ENCODE assay signal across 20 cellular contexts in genomic region chr10:131915990-131916766, GRCh38. TPM values are rescaled to one million over a fixed set of nuclear protein-coding genes. Genes with fewer than 3 reads are reported as not detected.
DNase-seq lines count a peak whose midpoint lies in the region; ATAC-seq and TF ChIP-seq lines count a peak whose summit lies in the region.
"Had no signal": no experiment of that assay in that cellular context is flagged by ENCODE, and none has a peak within 500 bp of the region (broad histone marks: within the 10 kb centered on the region; RNA-seq: fewer than 3 reads in every experiment).

No MANE protein-coding gene starts in this region.

- peaks cover 0 to 5% (median 0%) of the 10 kb centered on the region in 3 donors for H3K36me3 ChIP-seq in Peyer's patch
- peaks cover 0 to 11% (median 0%) of the 10 kb centered on the region in 3 donors for H3K36me3 ChIP-seq in tibial nerve

- H3K27me3 ChIP-seq in Peyer's patch = no peaks in the 10 kb centered on the region
- no peaks in the 10 kb centered on the region for H3K27me3 ChIP-seq in tibial nerve

- no peak for TF ChIP-seq CTCF in Peyer's patch (IDR thresholded peaks at IDR 0.05)
- no peak for TF ChIP-seq CTCF in tibial nerve (IDR thresholded peaks at IDR 0.05)

- no peak overlapping the region for H3K4me3 Mint-ChIP-seq in activated naive CD4-positive, alpha-beta T cell treated with anti-CD3 and anti-CD28 coated beads for 36 hours
- H3K4me3 Mint-ChIP-seq: activated naive CD8-positive, alpha-beta T cell treated with anti-CD3 and anti-CD28 coated beads, Interleukin-2, amount 10 ng/mL, durations not matched to agents 7 days and 5 days had no signal

- H3K4me1 ChIP-seq in Peyer's patch (no peaks in the 10 kb centered on the region), tibial nerve (peaks cover 0 to 32% (median under 1%) of the 10 kb centered on the region in 4 donors)

- H3K27ac ChIP-seq in Peyer's patch (no peak overlapping the region), tibial nerve (no peak overlapping the region)
- H3K27ac ChIP-seq: thoracic aorta had no signal

- no peak overlapping the region for H3K4me3 ChIP-seq in Peyer's patch
- no peak overlapping the region for H3K4me3 ChIP-seq in tibial nerve
- H3K4me3 ChIP-seq: lung, thoracic aorta had no signal

- peak; percentile 3 for DNase-seq in activated naive CD4-positive, alpha-beta T cell treated with anti-CD3 and anti-CD28 coated beads for 36 hours
- no peak for DNase-seq in activated naive CD4-positive, alpha-beta T cell treated with Interleukin-2 at 50 U/mL for 16 hours
- DNase-seq in Peyer's patch (peak in 2 of 3 donors; percentile 15 to 36), erythroblast (lab: John Stamatoyannopoulos, UW) (peak; percentile 59 to 71), tibial nerve (ENCODE audit: low spot score in 2 of 2) (no peak)
- DNase-seq in stimulated activated CD8-positive, alpha-beta memory T cell treated with anti-CD3 and anti-CD28 coated beads, Interleukin-4, amount 100 ng/mL, for 48 hours = peak; percentile 22
- DNase-seq: activated naive CD8-positive, alpha-beta T cell treated with anti-CD3 and anti-CD28 coated beads, Interleukin-2, amount 10 ng/mL, durations not matched to agents 7 days and 5 days; EL; H7; Kasumi-1; kidney glomerular epithelial cell; NCI-H187 treated with DMSO at 0.1 percent for 48 hours; NCI-H526 treated with DMSO at 0.1 percent for 48 hours; RPMI8226; SK-N-SH; T-helper 2 cell had no signal

- TF ChIP-seq EP300 in tibial nerve (IDR thresholded peaks at IDR 0.05) = no peak

- H3K9me3 ChIP-seq in Peyer's patch (no peaks in the 10 kb centered on the region), tibial nerve (no peaks in the 10 kb centered on the region)
- H3K9me3 ChIP-seq: SK-N-SH, thoracic aorta had no signal

- peak overlapping the region; percentile 67 for H3K27ac Mint-ChIP-seq in activated naive CD4-positive, alpha-beta T cell treated with anti-CD3 and anti-CD28 coated beads for 36 hours
- H3K27ac Mint-ChIP-seq: activated naive CD8-positive, alpha-beta T cell treated with anti-CD3 and anti-CD28 coated beads, Interleukin-2, amount 10 ng/mL, durations not matched to agents 7 days and 5 days had no signal

- WGBS in tibial nerve, 2 donors = 93% methylated on average over 19 of the region's 19 CpGs

- H3K27me3 Mint-ChIP-seq in activated naive CD4-positive, alpha-beta T cell treated with anti-CD3 and anti-CD28 coated beads for 36 hours (ENCODE audit: low read depth) = no peaks in the 10 kb centered on the region
- H3K27me3 Mint-ChIP-seq: activated naive CD8-positive, alpha-beta T cell treated with anti-CD3 and anti-CD28 coated beads, Interleukin-2, amount 10 ng/mL, durations not matched to agents 7 days and 5 days had no signal

- ATAC-seq in GM21423 (IDR thresholded peaks at IDR 0.05; ENCODE audit: unreplicated experiment) (no peak), GM19397 (IDR thresholded peaks at IDR 0.05; ENCODE audit: unreplicated experiment) (no peak)

- CTCF ChIA-PET in activated naive CD4-positive, alpha-beta T cell treated with anti-CD3 and anti-CD28 coated beads for 36 hours (lab: Charles Lee) = no interaction called here

- intact Hi-C loops in activated naive CD4-positive, alpha-beta T cell treated with anti-CD3 and anti-CD28 coated beads for 36 hours (cut with micrococcal nuclease) = no loop called here

- peaks cover 50% of the 10 kb centered on the region for H3K36me3 Mint-ChIP-seq in activated naive CD4-positive, alpha-beta T cell treated with anti-CD3 and anti-CD28 coated beads for 36 hours (ENCODE audit: low read depth)

- peaks cover 33% of the 10 kb centered on the region for H3K9me3 Mint-ChIP-seq in activated naive CD4-positive, alpha-beta T cell treated with anti-CD3 and anti-CD28 coated beads for 36 hours

- peaks cover 78% of the 10 kb centered on the region for H3K4me1 Mint-ChIP-seq in activated naive CD4-positive, alpha-beta T cell treated with anti-CD3 and anti-CD28 coated beads for 36 hours (ENCODE audit: low read depth)

- TF ChIP-seq POLR2A in Peyer's patch (IDR thresholded peaks at IDR 0.05) (no peak), erythroblast (IDR thresholded peaks at IDR 0.05; ENCODE audit: low read length) (no peak), tibial nerve (IDR thresholded peaks at IDR 0.05) (no peak)

RNA-seq across cellular contexts. Expression of gene PPP2R2D, which starts 15.4 kb away (rescaled TPM):
- total RNA-seq in activated naive CD4-positive, alpha-beta T cell treated with anti-CD3 and anti-CD28 coated beads for 36 hours = 10 to 100 TPM; 31.5 to 34.7 TPM
- total RNA-seq in Peyer's patch = 10 to 100 TPM; 34.3 to 87.5 (median 48.5) TPM
- total RNA-seq in tibial nerve = 10 to 100 TPM; 22.9 to 35.1 (median 28.9) TPM

Comparison
In these comparisons a context has a peak if more than half of its experiments do, and no peak if none do; other contexts are left out.
1. DNase-seq: peak in activated naive CD4-positive, alpha-beta T cell treated with anti-CD3 and anti-CD28 coated beads for 36 hours (single experiment), Peyer's patch (2 of 3), erythroblast (2 of 2) and stimulated activated CD8-positive, alpha-beta memory T cell treated with anti-CD3 and anti-CD28 coated beads, Interleukin-4, amount 100 ng/mL, for 48 hours (single experiment); none in activated naive CD4-positive, alpha-beta T cell treated with Interleukin-2 at 50 U/mL for 16 hours (single experiment) and tibial nerve (0 of 2).